17 cellular contexts compared by ENCODE assay signal in genomic region chr7:80960228-80960627, GRCh38. TPM values are rescaled to one million over a fixed set of nuclear protein-coding genes. Genes with fewer than 3 reads are reported as not detected.
"Had no signal": no experiment of that assay in that cellular context is flagged by ENCODE, and none has a peak within 500 bp of the region (broad histone marks: within the 10 kb centered on the region; RNA-seq: fewer than 3 reads in every experiment).

No MANE protein-coding gene starts in this region.

- H3K4me1 ChIP-seq: body of pancreas, gastrocnemius medialis, heart right ventricle, sigmoid colon had no signal

- DNase-seq: activated B cell treated with CpG ODN at 0.5 μM for 24 hours; activated CD4-positive, alpha-beta T cell treated with anti-CD3 and anti-CD28 coated beads, Interleukin-2, amount 10 ng/mL, durations not matched to agents 7 days and 5 days; activated CD8-positive, alpha-beta memory T cell treated with anti-CD3 and anti-CD28 coated beads for 24 hours; activated naive CD4-positive, alpha-beta T cell treated with anti-CD3 and anti-CD28 coated beads for 36 hours; body of pancreas; cerebellar nuclear complex; dermis blood vessel endothelial cell; endodermal cell; gastrocnemius medialis; heart right ventricle; kidney; sigmoid colon; stimulated activated CD4-positive, alpha-beta T cell treated with anti-CD3 and anti-CD28 coated beads, Interleukin-12 subunit alpha, Interleukin-12 subunit beta, amount 100 ng/mL, for 4 hours; stimulated activated naive CD4-positive, alpha-beta T cell treated with Interleukin-2 at 50 U/mL for 16 hours; trophoblast cell had no signal

- H3K4me1 Mint-ChIP-seq: activated B cell treated with CpG ODN at 0.5 μM for 24 hours; activated CD4-positive, alpha-beta T cell treated with anti-CD3 and anti-CD28 coated beads, Interleukin-2, amount 10 ng/mL, durations not matched to agents 7 days and 5 days; activated T-helper 17 cell treated with anti-CD3 and anti-CD28 coated beads, Interleukin-2, amount 50 U/mL, for 72 hours; endodermal cell had no signal

- H3K36me3 ChIP-seq: gastrocnemius medialis, heart right ventricle, sigmoid colon had no signal

- H3K9me3 Mint-ChIP-seq: activated T-helper 17 cell treated with anti-CD3 and anti-CD28 coated beads, Interleukin-2, amount 50 U/mL, for 72 hours; endodermal cell had no signal

- H3K4me3 ChIP-seq: body of pancreas, gastrocnemius medialis, heart right ventricle, sigmoid colon had no signal

- H3K4me3 Mint-ChIP-seq: activated B cell treated with CpG ODN at 0.5 μM for 24 hours; activated CD4-positive, alpha-beta T cell treated with anti-CD3 and anti-CD28 coated beads, Interleukin-2, amount 10 ng/mL, durations not matched to agents 7 days and 5 days; activated naive CD4-positive, alpha-beta T cell treated with anti-CD3 and anti-CD28 coated beads for 36 hours; activated T-helper 17 cell treated with anti-CD3 and anti-CD28 coated beads, Interleukin-2, amount 50 U/mL, for 72 hours; endodermal cell; T-helper 1 cell treated with Interleukin-12 subunit alpha and Interleukin-12 subunit beta and Interleukin-4 antibody, amounts not matched to agents 30 μg/mL and 1 μg/mL, for 36 hours had no signal

- H3K27me3 ChIP-seq: body of pancreas, gastrocnemius medialis, heart right ventricle, sigmoid colon had no signal

- ATAC-seq: activated T-helper 17 cell treated with anti-CD3 and anti-CD28 coated beads, Interleukin-2, amount 50 U/mL, for 72 hours; body of pancreas; gastrocnemius medialis; heart right ventricle had no signal

- H3K27me3 Mint-ChIP-seq: activated B cell treated with CpG ODN at 0.5 μM for 24 hours; activated CD4-positive, alpha-beta T cell treated with anti-CD3 and anti-CD28 coated beads, Interleukin-2, amount 10 ng/mL, durations not matched to agents 7 days and 5 days; activated T-helper 17 cell treated with anti-CD3 and anti-CD28 coated beads, Interleukin-2, amount 50 U/mL, for 72 hours had no signal

- H3K27ac ChIP-seq: body of pancreas, gastrocnemius medialis, heart right ventricle, sigmoid colon had no signal

- H3K9me3 ChIP-seq: body of pancreas, gastrocnemius medialis, sigmoid colon had no signal

- H3K27ac Mint-ChIP-seq: activated B cell treated with CpG ODN at 0.5 μM for 24 hours; activated CD4-positive, alpha-beta T cell treated with anti-CD3 and anti-CD28 coated beads, Interleukin-2, amount 10 ng/mL, durations not matched to agents 7 days and 5 days; activated naive CD4-positive, alpha-beta T cell treated with anti-CD3 and anti-CD28 coated beads for 36 hours; activated T-helper 17 cell treated with anti-CD3 and anti-CD28 coated beads, Interleukin-2, amount 50 U/mL, for 72 hours; endodermal cell; T-helper 1 cell treated with Interleukin-12 subunit alpha and Interleukin-12 subunit beta and Interleukin-4 antibody, amounts not matched to agents 30 μg/mL and 1 μg/mL, for 36 hours had no signal

RNA-seq across cellular contexts. Expression of gene SEMA3C, which starts 41.4 kb away (rescaled TPM):
- total RNA-seq: activated B cell treated with CpG ODN at 0.5 μM for 24 hours; activated CD4-positive, alpha-beta T cell treated with anti-CD3 and anti-CD28 coated beads, Interleukin-2, amount 10 ng/mL, durations not matched to agents 7 days and 5 days; activated naive CD4-positive, alpha-beta T cell treated with anti-CD3 and anti-CD28 coated beads for 36 hours; activated T-helper 17 cell treated with anti-CD3 and anti-CD28 coated beads, Interleukin-2, amount 50 U/mL, for 72 hours had no signal
